In genomic region chr11:7533199-7534029, GRCh38 we compare ENCODE assay signal across 14 cellular contexts. TPM values are rescaled to one million over a fixed set of nuclear protein-coding genes. Genes with fewer than 3 reads are reported as not detected.
A peak's percentile ranks its signal among the peaks of the same experiment; 100 is the strongest.
DNase-seq lines count a peak whose midpoint lies in the region; ATAC-seq and TF ChIP-seq lines count a peak whose summit lies in the region.
"Had no signal": no experiment of that assay in that cellular context is flagged by ENCODE, and none has a peak within 500 bp of the region (broad histone marks: within the 10 kb centered on the region; RNA-seq: fewer than 3 reads in every experiment).

No MANE protein-coding gene starts in this region.

- TF ChIP-seq CTCF in DOHH2 (IDR thresholded peaks at IDR 0.05; ENCODE audit: low read depth, low read length, poor library complexity, severe bottlenecking) = no peak
- TF ChIP-seq CTCF in LNCaP clone FGC (IDR thresholded peaks at IDR 0.05; ENCODE audit: control insufficient read depth, extremely low read depth, insufficient read depth) = no peak
- TF ChIP-seq CTCF in WERI-Rb-1 (IDR thresholded peaks at IDR 0.05; ENCODE audit: low read depth, low read length) = no peak
- no peak for TF ChIP-seq CTCF in GM13977 (IDR thresholded peaks at IDR 0.05; ENCODE audit: extremely low read depth, insufficient read depth, missing control alignments)
- TF ChIP-seq CTCF in breast epithelium (IDR thresholded peaks at IDR 0.05) = no peak

- TF ChIP-seq POLR2A in breast epithelium (IDR thresholded peaks at IDR 0.05) = no peak

- H3K27ac ChIP-seq in DOHH2 (ENCODE audit: low read depth, low read length) = no peak overlapping the region
- H3K27ac ChIP-seq in WERI-Rb-1 = no peak overlapping the region
- no peak overlapping the region for H3K27ac ChIP-seq in breast epithelium
- H3K27ac ChIP-seq: gastrocnemius medialis had no signal

- in situ Hi-C loops in GM13977 (cut with MboI; ENCODE audit: low pct_unique_long_range_greater_than_20kb, low sequenced_read_pairs, unreplicated experiment) = no loop called here

- H3K4me1 ChIP-seq in DOHH2 (ENCODE audit: control insufficient read depth, low read length) (peaks cover 27% of the 10 kb centered on the region), breast epithelium (no peaks in the 10 kb centered on the region)

- H3K4me3 ChIP-seq in DOHH2 (ENCODE audit: low read length) = no peak overlapping the region
- no peak overlapping the region for H3K4me3 ChIP-seq in LNCaP clone FGC (ENCODE audit: low read depth, low read length)
- no peak overlapping the region for H3K4me3 ChIP-seq in WERI-Rb-1 (ENCODE audit: low read depth, low read length)
- H3K4me3 ChIP-seq in breast epithelium = no peak overlapping the region
- H3K4me3 ChIP-seq: gastrocnemius medialis had no signal

- intact Hi-C loops in breast epithelium (cut with DNase I; ENCODE audit: low total_unique reads) = no loop called here

- no peaks in the 10 kb centered on the region for H3F3A ChIP-seq in DOHH2 (ENCODE audit: control insufficient read depth, insufficient read depth)

- H3K27me3 ChIP-seq in DOHH2 (ENCODE audit: control insufficient read depth, low read length) (no peaks in the 10 kb centered on the region), WERI-Rb-1 (ENCODE audit: insufficient read depth, low read depth, severe bottlenecking) (no peaks in the 10 kb centered on the region), breast epithelium (no peaks in the 10 kb centered on the region)
- H3K27me3 ChIP-seq: gastrocnemius medialis had no signal

- peak overlapping the region; percentile 40 for H3K4me2 ChIP-seq in DOHH2 (ENCODE audit: low read length)

- H3K36me3 ChIP-seq in DOHH2 (ENCODE audit: control insufficient read depth, low read length) = no peaks in the 10 kb centered on the region; the same call in 1 of the 2 replicates
- H3K36me3 ChIP-seq in WERI-Rb-1 = no peaks in the 10 kb centered on the region
- no peaks in the 10 kb centered on the region for H3K36me3 ChIP-seq in breast epithelium
- H3K36me3 ChIP-seq: gastrocnemius medialis had no signal

- peak; percentile 39 for ATAC-seq in GM19395 (IDR thresholded peaks at IDR 0.05; ENCODE audit: unreplicated experiment)
- ATAC-seq in HG02798 (IDR thresholded peaks at IDR 0.05; ENCODE audit: poor library complexity, unreplicated experiment) = peak; percentile 19
- ATAC-seq: activated CD8-positive, alpha-beta memory T cell treated with anti-CD3 and anti-CD28 coated beads, Interleukin-2, amount 10 ng/mL, durations not matched to agents 7 days and 5 days; gastrocnemius medialis had no signal

- no peaks in the 10 kb centered on the region for H3K9me2 ChIP-seq in DOHH2 (replicated peaks; ENCODE audit: control insufficient read depth, low read length)

- DNase-seq in LNCaP clone FGC (ENCODE audit: low read depth) (peak; percentile 61), WERI-Rb-1 (no peak), GM13977 (ENCODE audit: low spot score) (no peak), epidermal melanocyte (ENCODE audit: insufficient read length, low spot score) (no peak), breast epithelium (ENCODE audit: low spot score in 2 of 2) (no peak)
- DNase-seq: activated CD8-positive, alpha-beta memory T cell treated with anti-CD3 and anti-CD28 coated beads, Interleukin-2, amount 10 ng/mL, durations not matched to agents 7 days and 5 days; gastrocnemius medialis; NCI-H2081; occipital lobe; stimulated activated CD4-positive, alpha-beta T cell treated with anti-CD3 and anti-CD28 coated beads, Interleukin-2, amount 100 ng/mL, for 24 hours had no signal

- H3K79me2 ChIP-seq in DOHH2 (ENCODE audit: control insufficient read depth, low read length) = peaks cover 13% of the 10 kb centered on the region

- H3K9me3 ChIP-seq in DOHH2 (ENCODE audit: control insufficient read depth, insufficient read depth, low read length) (no peaks in the 10 kb centered on the region), WERI-Rb-1 (ENCODE audit: severe bottlenecking) (no peaks in the 10 kb centered on the region), breast epithelium (no peaks in the 10 kb centered on the region)
- H3K9me3 ChIP-seq: gastrocnemius medialis had no signal

- no peaks in the 10 kb centered on the region; the same call in 1 of the 2 replicates for H4K20me1 ChIP-seq in DOHH2 (ENCODE audit: control insufficient read depth, insufficient read depth, low read depth, low read length)

RNA-seq across cellular contexts. Expression of gene PPFIBP2, which starts 19.6 kb away (rescaled TPM):
- 10 to 100 TPM; 32.3 to 56.1 (median 43.3) TPM for total RNA-seq in breast epithelium

RNA-seq across cellular contexts. Expression of gene OLFML1, which starts 48.1 kb away (rescaled TPM):
- 10 to 100 TPM in 1 of 3 donors, 1 to 10 TPM in 2; 4.6 to 11.9 (median 4.6) TPM for total RNA-seq in breast epithelium
- total RNA-seq: activated CD8-positive, alpha-beta memory T cell treated with anti-CD3 and anti-CD28 coated beads, Interleukin-2, amount 10 ng/mL, durations not matched to agents 7 days and 5 days; T-helper 1 cell treated with Interleukin-12 subunit alpha and Interleukin-12 subunit beta and Interleukin-4 antibody, amounts not matched to agents 30 ng/mL and 1 ng/mL, for 36 hours had no signal
